ENCODE assay signal across 11 cellular contexts in the genomic region with DNA sequence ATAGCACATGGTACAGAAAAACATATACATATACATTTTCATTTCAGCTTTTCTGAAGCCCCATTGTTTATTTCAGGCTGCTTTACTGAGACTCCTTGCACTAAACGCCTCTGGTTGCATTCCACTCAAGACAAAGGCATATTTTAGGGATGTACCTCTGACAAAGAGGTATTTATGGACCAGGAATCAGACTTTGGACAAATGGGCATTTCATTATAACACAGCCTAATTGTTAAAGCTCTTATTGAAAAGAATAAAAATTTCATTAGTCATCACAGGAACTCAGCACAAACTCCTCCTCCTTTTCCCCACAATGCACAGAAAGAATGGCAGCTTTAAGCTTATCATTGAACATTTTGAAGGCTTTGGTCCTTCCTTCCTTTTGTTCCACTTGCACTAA.
"Had no signal": no experiment of that assay in that cellular context is flagged by ENCODE, and none has a peak within 500 bp of the region (broad histone marks: within the 10 kb centered on the region; RNA-seq: fewer than 3 reads in every experiment).

No MANE protein-coding gene starts in this region.

- H3K9me3 ChIP-seq: tibial nerve, vagina had no signal

- H3K27ac ChIP-seq: parathyroid adenoma, vagina had no signal

- H2AFZ ChIP-seq: parathyroid adenoma had no signal

- H3K27me3 ChIP-seq: tibial nerve, vagina had no signal

- H3K4me1 ChIP-seq: parathyroid adenoma, vagina had no signal

- H3K36me3 ChIP-seq: tibial nerve, vagina had no signal

- H3K4me3 ChIP-seq: tibial nerve, vagina had no signal

- H3K9ac ChIP-seq: parathyroid adenoma had no signal

- DNase-seq: activated naive CD4-positive, alpha-beta T cell; aorta; kidney glomerular epithelial cell; stimulated activated CD4-positive, alpha-beta T cell treated with anti-CD3 and anti-CD28 coated beads, Interleukin-2, amount 100 ng/mL, for 48 hours had no signal

- ATAC-seq: activated CD4-positive, CD25-positive, alpha-beta regulatory T cell treated with anti-CD3 and anti-CD28 coated beads, Interleukin-2, amount 50 U/mL, for 24 hours; esophagus mucosa; stimulated activated memory B cell treated with anti-CD40 and anti-IgM and Interleukin-4, amounts not matched to agents 10 μg/mL and 1 μg/mL and 100 μg/mL, for 72 hours had no signal

- FAIRE-seq: endometrium had no signal

- H3K79me2 ChIP-seq: parathyroid adenoma had no signal
